ENCODE assay signal across 1 cellular context in genomic region chr5:177388521-177389052, GRCh38.
TF ChIP-seq lines count a peak whose summit lies in the region.

No MANE protein-coding gene starts in this region.

TF ChIP-seq in GM23338, 12 proteins besides CTCF, POLR2A, EP300 and RAD21 (continued from another document):
- TF ChIP-seq ZNF462 (CRISPR knock-in tag; IDR thresholded peaks at IDR 0.05) (no peak), ZNF331 (CRISPR knock-in tag; IDR thresholded peaks at IDR 0.05; ENCODE audit: low read depth) (no peak), NANOG (IDR thresholded peaks at IDR 0.05; ENCODE audit: borderline replicate concordance) (no peak), CREB1 (CRISPR knock-in tag; IDR thresholded peaks at IDR 0.05; ENCODE audit: low read depth) (no peak), POLR2AphosphoS5 (IDR thresholded peaks at IDR 0.05; ENCODE audit: low read depth) (no peak)
